In genomic region chr13:38530492-38530891, GRCh38 we compare ENCODE assay signal across 12 cellular contexts.
DNase-seq lines count a peak whose midpoint lies in the region; ATAC-seq and TF ChIP-seq lines count a peak whose summit lies in the region.
"Had no signal": no experiment of that assay in that cellular context is flagged by ENCODE, and none has a peak within 500 bp of the region (broad histone marks: within the 10 kb centered on the region; RNA-seq: fewer than 3 reads in every experiment).

No MANE protein-coding gene starts in this region.

- H3K4me3 ChIP-seq in Loucy (ENCODE audit: low read length, poor library complexity, severe bottlenecking) (no peak overlapping the region), psoas muscle (no peak overlapping the region)
- H3K4me3 ChIP-seq: BLaER1 treated with 17β-estradiol and CSF1 and Interleukin-3, amounts not matched to agents 10 nM and 100 nM had no signal

- H3K79me2 ChIP-seq in Loucy (ENCODE audit: insufficient read depth, low read length) = no peaks in the 10 kb centered on the region

- no peak overlapping the region for H3K27ac ChIP-seq in psoas muscle
- H3K27ac ChIP-seq: BLaER1 treated with 17β-estradiol and CSF1 and Interleukin-3, amounts not matched to agents 10 nM and 100 nM had no signal

- DNase-seq in NCI-H1417 (lab: John Stamatoyannopoulos, UW) (peak in 2 of 3 experiments; percentile 4 to 12), NCI-H1417 treated with DMSO at 0.1 percent for 48 hours (lab: John Stamatoyannopoulos, UW) (no peak), dermis blood vessel endothelial cell (peak; percentile 5), psoas muscle (no peak), occipital lobe (lab: John Stamatoyannopoulos, UW) (no peak)
- DNase-seq: activated T-cell treated with anti-CD3 and anti-CD28 coated beads, Interleukin-2, amount 50 U/mL, for 72 hours; GOT3; NCI-H774 had no signal

- 37 to 44% (median 38%) methylated on average over 3 of the region's 3 CpGs for WGBS in psoas muscle, 3 donors

- H3K9ac ChIP-seq in Loucy (ENCODE audit: low read depth, low read length, poor library complexity, severe bottlenecking) = no peak overlapping the region
- H3K9ac ChIP-seq: BLaER1 treated with 17β-estradiol and CSF1 and Interleukin-3, amounts not matched to agents 10 nM and 100 nM had no signal

- TF ChIP-seq CTCF in Loucy (conservative IDR thresholded peaks at IDR 0.05; ENCODE audit: low read length) (peak; percentile 38; the same call in 1 of the 2 replicates), psoas muscle (IDR thresholded peaks at IDR 0.05) (peak; percentile 16)

- intact Hi-C loops in psoas muscle (cut with DNase I) = no loop called here

- no peak overlapping the region for H2AFZ ChIP-seq in Loucy (ENCODE audit: low read length)

- no peaks in the 10 kb centered on the region for H3F3A ChIP-seq in Loucy (ENCODE audit: low read depth)

- no peaks in the 10 kb centered on the region for H3K4me1 ChIP-seq in Loucy (ENCODE audit: insufficient read depth, low read length, poor library complexity, severe bottlenecking)
- no peaks in the 10 kb centered on the region for H3K4me1 ChIP-seq in psoas muscle

- no peaks in the 10 kb centered on the region for H3K36me3 ChIP-seq in Loucy (ENCODE audit: insufficient read depth, low read length)
- no peaks in the 10 kb centered on the region for H3K36me3 ChIP-seq in psoas muscle (ENCODE audit: insufficient read depth in 1 of 2, low read depth in 1 of 2)
- H3K36me3 ChIP-seq: BLaER1 treated with 17β-estradiol and CSF1 and Interleukin-3, amounts not matched to agents 10 nM and 100 nM had no signal

- no peaks in the 10 kb centered on the region for H4K20me1 ChIP-seq in Loucy (ENCODE audit: insufficient read depth, low read length, poor library complexity, severe bottlenecking)
- H4K20me1 ChIP-seq: BLaER1 treated with 17β-estradiol and CSF1 and Interleukin-3, amounts not matched to agents 10 nM and 100 nM had no signal

- H3K27me3 ChIP-seq in Loucy (ENCODE audit: insufficient read depth, low read length, poor library complexity, severe bottlenecking) (no peaks in the 10 kb centered on the region), psoas muscle (ENCODE audit: insufficient read depth in 3 of 3, low read length in 2 of 3) (no peaks in the 10 kb centered on the region)
- H3K27me3 ChIP-seq: BLaER1 treated with 17β-estradiol and CSF1 and Interleukin-3, amounts not matched to agents 10 nM and 100 nM had no signal

- H3K9me2 ChIP-seq in Loucy (replicated peaks; ENCODE audit: low read depth, low read length) = no peaks in the 10 kb centered on the region

- ATAC-seq in psoas muscle (no peak), HG03571 (IDR thresholded peaks at IDR 0.05; ENCODE audit: unreplicated experiment) (no peak), HG03139 (IDR thresholded peaks at IDR 0.05; ENCODE audit: unreplicated experiment) (no peak)
- ATAC-seq: activated T-cell treated with anti-CD3 and anti-CD28 coated beads, Interleukin-2, amount 50 U/mL, for 72 hours had no signal

- H3K9me3 ChIP-seq in Loucy (ENCODE audit: insufficient read depth, low read depth, low read length) (no peaks in the 10 kb centered on the region), psoas muscle (no peaks in the 10 kb centered on the region)
- H3K9me3 ChIP-seq: BLaER1 treated with 17β-estradiol and CSF1 and Interleukin-3, amounts not matched to agents 10 nM and 100 nM had no signal

- H3K4me2 ChIP-seq in Loucy (ENCODE audit: low read depth, low read length, poor library complexity, severe bottlenecking) = no peak overlapping the region
- H3K4me2 ChIP-seq: BLaER1 treated with 17β-estradiol and CSF1 and Interleukin-3, amounts not matched to agents 10 nM and 100 nM had no signal

Comparison
In these comparisons a context has a peak if more than half of its experiments do, and no peak if none do; other contexts are left out.
1. DNase-seq: peak in NCI-H1417 (2 of 3) and dermis blood vessel endothelial cell (single experiment); none in NCI-H1417 treated with DMSO at 0.1 percent for 48 hours (single experiment), psoas muscle (0 of 2) and occipital lobe (single experiment).